Comparison of ENCODE assay signal across 40 cellular contexts in the genomic region with DNA sequence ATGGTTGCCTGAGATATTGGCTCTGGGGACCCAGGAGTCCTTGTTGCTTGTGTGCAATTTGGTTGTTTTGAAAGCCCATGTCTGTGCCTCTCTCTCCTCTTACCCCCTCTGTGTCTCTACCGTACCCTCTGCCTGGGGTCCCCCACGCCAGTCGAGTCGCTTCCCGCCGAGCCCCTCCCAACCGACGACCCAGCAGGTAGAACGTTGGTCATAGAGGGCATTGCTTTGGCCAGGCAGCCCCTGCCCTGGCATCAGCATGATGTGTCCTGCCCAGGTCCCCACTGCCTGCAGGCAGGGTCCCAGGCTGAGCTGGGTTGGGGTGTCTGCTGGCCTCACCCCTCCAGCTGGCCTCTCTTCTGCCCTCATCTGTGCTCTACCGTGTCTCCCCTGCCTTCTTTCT. TPM values are rescaled to one million over a fixed set of nuclear protein-coding genes. Genes with fewer than 3 reads are reported as not detected.
"Had no signal": no experiment of that assay in that cellular context is flagged by ENCODE, and none has a peak within 500 bp of the region (broad histone marks: within the 10 kb centered on the region; RNA-seq: fewer than 3 reads in every experiment).

No MANE protein-coding gene starts in this region.

- DNase-seq: activated CD4-positive, alpha-beta memory T cell treated with anti-CD3 and anti-CD28 coated beads, Interleukin-2, amount 10 ng/mL, durations not matched to agents 7 days and 5 days; activated CD4-positive, alpha-beta T cell treated with anti-CD3 and anti-CD28 coated beads for 1 hour; activated CD4-positive, alpha-beta T cell treated with anti-CD3 and anti-CD28 coated beads for 48 hours; activated CD4-positive, CD25-positive, alpha-beta regulatory T cell; activated CD8-positive, alpha-beta memory T cell treated with anti-CD3 and anti-CD28 coated beads for 24 hours; activated CD8-positive, alpha-beta memory T cell treated with anti-CD3 and anti-CD28 coated beads, Interleukin-2, amount 10 ng/mL, durations not matched to agents 7 days and 5 days; activated CD8-positive, alpha-beta memory T cell treated with anti-CD3 and anti-CD28 coated beads, Interleukin-2, amount 50 U/mL, for 48 hours; activated gamma-delta T cell; activated naive CD4-positive, alpha-beta T cell treated with Interleukin-2 at 50 U/mL for 16 hours; activated naive CD8-positive, alpha-beta T cell treated with anti-CD3 and anti-CD28 coated beads, Interleukin-2, amount 10 ng/mL, durations not matched to agents 7 days and 5 days; activated T-cell treated with anti-CD3 and anti-CD28 coated beads, Interleukin-2, amount 50 U/mL, for 1 hour; activated T-cell treated with anti-CD3 and anti-CD28 coated beads, Interleukin-2, amount 50 U/mL, for 72 hours; adrenal gland; body of pancreas; MM.1S; MV-4-11; NCI-H1092; NCI-H1436 treated with DMSO at 0.1 percent for 48 hours; NCI-H1694 treated with DMSO at 0.1 percent for 48 hours; NCI-H2029; NCI-H2171; NCI-H510A; NCI-H526; NCI-H748 treated with DMSO at 0.1 percent for 48 hours; NK-92 treated with Interleukin-12 subunit alpha and Interleukin-12 subunit beta, amount 100 ng/mL, for 24 hours; PC-3; Peyer's patch; RPMI8226; SHP77; SJCRH30; T1000; WERI-Rb-1 had no signal

- H3K4me1 ChIP-seq: SJCRH30 had no signal

- H3K27me3 ChIP-seq: adrenal gland, body of pancreas, Peyer's patch, SJCRH30 had no signal

- ATAC-seq: activated CD8-positive, alpha-beta memory T cell treated with anti-CD3 and anti-CD28 coated beads, Interleukin-2, amount 10 ng/mL, durations not matched to agents 7 days and 5 days; activated T-cell treated with anti-CD3 and anti-CD28 coated beads, Interleukin-2, amount 50 U/mL, for 72 hours; activated T-helper 17 cell treated with anti-CD3 and anti-CD28 coated beads, Interleukin-2, amount 50 U/mL, for 72 hours; body of pancreas; PC-3 had no signal

- H3K4me3 ChIP-seq: adrenal gland, body of pancreas, Peyer's patch, SJCRH30, SK-N-MC had no signal

- H3K9me3 ChIP-seq: adrenal gland, body of pancreas, Peyer's patch, SJCRH30 had no signal

- H3K27ac ChIP-seq: KMS-11, Peyer's patch, SJCRH30, SK-N-MC, WERI-Rb-1 had no signal

RNA-seq across cellular contexts. Expression of gene TREH, which starts 35.0 kb away (rescaled TPM):
- total RNA-seq: activated CD4-positive, alpha-beta memory T cell treated with anti-CD3 and anti-CD28 coated beads, Interleukin-2, amount 10 ng/mL, durations not matched to agents 7 days and 5 days; activated CD8-positive, alpha-beta memory T cell treated with anti-CD3 and anti-CD28 coated beads, Interleukin-2, amount 10 ng/mL, durations not matched to agents 7 days and 5 days; activated naive CD8-positive, alpha-beta T cell treated with anti-CD3 and anti-CD28 coated beads, Interleukin-2, amount 10 ng/mL, durations not matched to agents 7 days and 5 days; activated T-cell treated with anti-CD3 and anti-CD28 coated beads, Interleukin-2, amount 50 U/mL, for 72 hours; activated T-helper 17 cell treated with anti-CD3 and anti-CD28 coated beads, Interleukin-2, amount 50 U/mL, for 72 hours; adrenal gland; astrocyte; bronchial epithelial cell; LHCN-M2; PC-3; SJCRH30; T-helper 1 cell treated with Interleukin-12 subunit alpha and Interleukin-12 subunit beta and Interleukin-4 antibody, amounts not matched to agents 30 ng/mL and 1 ng/mL, for 36 hours; T-helper 2 cell treated with Interferon-gamma antibody and Interleukin-4, amounts not matched to agents 100 ng/mL and 5 ng/mL, for 36 hours had no signal
